In genomic region chr1:200925821-200926220, GRCh38 we compare ENCODE assay signal across 16 cellular contexts. TPM values are rescaled to one million over a fixed set of nuclear protein-coding genes. Genes with fewer than 3 reads are reported as not detected.
A peak's percentile ranks its signal among the peaks of the same experiment; 100 is the strongest.
DNase-seq lines count a peak whose midpoint lies in the region; ATAC-seq, FAIRE-seq and TF ChIP-seq lines count a peak whose summit lies in the region.
"Had no signal": no experiment of that assay in that cellular context is flagged by ENCODE, and none has a peak within 500 bp of the region (broad histone marks: within the 10 kb centered on the region; RNA-seq: fewer than 3 reads in every experiment).

No MANE protein-coding gene starts in this region.

- no peak overlapping the region for H3K4me3 Mint-ChIP-seq in activated naive CD4-positive, alpha-beta T cell treated with anti-CD3 and anti-CD28 coated beads for 36 hours
- H3K4me3 Mint-ChIP-seq in activated naive CD4-positive, alpha-beta T cell treated with anti-CD3 and anti-CD28 coated beads, Interleukin-2, amount 10 ng/mL, durations not matched to agents 7 days and 5 days: no peak overlapping the region
- no peak overlapping the region for H3K4me3 Mint-ChIP-seq in stimulated activated effector memory CD8-positive, alpha-beta T cell treated with anti-CD3 and anti-CD28 coated beads, Interleukin-12 subunit alpha, Interleukin-12 subunit beta, amount 100 ng/mL, for 72 hours

- in situ Hi-C loops in GM12878 (cut with MboI): no loop called here

- ATAC-seq in GM12878: peak; percentile 73
- peak; percentile 98 for ATAC-seq in stimulated activated effector memory CD8-positive, alpha-beta T cell treated with anti-CD3 and anti-CD28 coated beads, Interleukin-12 subunit alpha, Interleukin-12 subunit beta, amount 100 ng/mL, for 72 hours
- ATAC-seq in GM19328 (IDR thresholded peaks at IDR 0.05; ENCODE audit: unreplicated experiment): no peak
- ATAC-seq in GM21786 (IDR thresholded peaks at IDR 0.05; ENCODE audit: unreplicated experiment): no peak
- ATAC-seq: gastrocnemius medialis had no signal

- H3K27me3 Mint-ChIP-seq in activated naive CD4-positive, alpha-beta T cell treated with anti-CD3 and anti-CD28 coated beads for 36 hours (ENCODE audit: low read depth): peaks cover 5% of the 10 kb centered on the region
- H3K27me3 Mint-ChIP-seq in activated naive CD4-positive, alpha-beta T cell treated with anti-CD3 and anti-CD28 coated beads, Interleukin-2, amount 10 ng/mL, durations not matched to agents 7 days and 5 days: peaks cover 40% of the 10 kb centered on the region

- H3K9me3 ChIP-seq in GM12878 (replicated peaks; ENCODE audit: control insufficient read depth, insufficient read depth, low read length): no peaks in the 10 kb centered on the region; the same call in 2 of the 3 replicates
- H3K9me3 ChIP-seq: gastrocnemius medialis had no signal

- H4K20me1 ChIP-seq in GM12878 (ENCODE audit: control insufficient read depth, insufficient read depth): no peaks in the 10 kb centered on the region

- no peak for FAIRE-seq in GM12878 (lab: Jason Lieb, UNC)

- no peaks in the 10 kb centered on the region for H3K27me3 ChIP-seq in GM12878 (replicated peaks in 1 of 2; ENCODE audit: control insufficient read depth in 2 of 2, insufficient read depth in 2 of 2, low read length in 1 of 2)
- H3K27me3 ChIP-seq: dorsolateral prefrontal cortex, gastrocnemius medialis had no signal

- no peaks in the 10 kb centered on the region for H3K36me3 Mint-ChIP-seq in activated naive CD4-positive, alpha-beta T cell treated with anti-CD3 and anti-CD28 coated beads for 36 hours (ENCODE audit: low read depth)
- H3K36me3 Mint-ChIP-seq in activated naive CD4-positive, alpha-beta T cell treated with anti-CD3 and anti-CD28 coated beads, Interleukin-2, amount 10 ng/mL, durations not matched to agents 7 days and 5 days: no peaks in the 10 kb centered on the region
- no peaks in the 10 kb centered on the region for H3K36me3 Mint-ChIP-seq in stimulated activated effector memory CD8-positive, alpha-beta T cell treated with anti-CD3 and anti-CD28 coated beads, Interleukin-12 subunit alpha, Interleukin-12 subunit beta, amount 100 ng/mL, for 72 hours

- H3K4me1 ChIP-seq in GM12878 (ENCODE audit: control insufficient read depth, insufficient read depth, low read length): no peaks in the 10 kb centered on the region
- H3K4me1 ChIP-seq: gastrocnemius medialis had no signal

- no peak overlapping the region for H3K4me2 ChIP-seq in GM12878 (ENCODE audit: control insufficient read depth, insufficient read depth)

- TF ChIP-seq POLR2A in GM12878 (IDR thresholded peaks at IDR 0.05; ENCODE audit: low read depth, low read length): no peak

- TF ChIP-seq RAD21 in GM12878 (IDR thresholded peaks at IDR 0.05; ENCODE audit: insufficient read depth, low read depth, low read length): no peak

- no peak overlapping the region for H2AFZ ChIP-seq in GM12878 (ENCODE audit: control insufficient read depth, low read depth, low read length)

- H3K4me1 Mint-ChIP-seq in activated naive CD4-positive, alpha-beta T cell treated with anti-CD3 and anti-CD28 coated beads for 36 hours (ENCODE audit: low read depth): peaks cover 2% of the 10 kb centered on the region
- H3K4me1 Mint-ChIP-seq in activated naive CD4-positive, alpha-beta T cell treated with anti-CD3 and anti-CD28 coated beads, Interleukin-2, amount 10 ng/mL, durations not matched to agents 7 days and 5 days: peaks cover 9% of the 10 kb centered on the region
- peaks cover 6% of the 10 kb centered on the region for H3K4me1 Mint-ChIP-seq in stimulated activated effector memory CD8-positive, alpha-beta T cell treated with anti-CD3 and anti-CD28 coated beads, Interleukin-12 subunit alpha, Interleukin-12 subunit beta, amount 100 ng/mL, for 72 hours

- no peak overlapping the region for H3K27ac ChIP-seq in GM12878 (ENCODE audit: control insufficient read depth, insufficient read depth)
- H3K27ac ChIP-seq: dorsolateral prefrontal cortex, gastrocnemius medialis had no signal

- TF ChIP-seq EP300 in GM12878 (IDR thresholded peaks at IDR 0.05; ENCODE audit: borderline replicate concordance in 1 of 2, control insufficient read depth in 1 of 2, low read depth in 2 of 2, low read length in 2 of 2): no peak

- BruUV-seq in GM12878 (replicated peaks; lab: Mats Ljungman, UMichigan): no TSS peak

- H3K27ac Mint-ChIP-seq in activated naive CD4-positive, alpha-beta T cell treated with anti-CD3 and anti-CD28 coated beads for 36 hours: no peak overlapping the region
- no peak overlapping the region for H3K27ac Mint-ChIP-seq in activated naive CD4-positive, alpha-beta T cell treated with anti-CD3 and anti-CD28 coated beads, Interleukin-2, amount 10 ng/mL, durations not matched to agents 7 days and 5 days
- no peak overlapping the region for H3K27ac Mint-ChIP-seq in stimulated activated effector memory CD8-positive, alpha-beta T cell treated with anti-CD3 and anti-CD28 coated beads, Interleukin-12 subunit alpha, Interleukin-12 subunit beta, amount 100 ng/mL, for 72 hours

- no peaks in the 10 kb centered on the region for H3K36me3 ChIP-seq in GM12878 (ENCODE audit: control insufficient read depth in 2 of 2, insufficient read depth in 2 of 2, low read length in 1 of 2)
- H3K36me3 ChIP-seq: gastrocnemius medialis had no signal

- no peak overlapping the region for H3K9ac ChIP-seq in GM12878 (ENCODE audit: control insufficient read depth, insufficient read depth, low read length)

- no peaks in the 10 kb centered on the region for H3K9me3 Mint-ChIP-seq in activated naive CD4-positive, alpha-beta T cell treated with anti-CD3 and anti-CD28 coated beads for 36 hours
- H3K9me3 Mint-ChIP-seq in activated naive CD4-positive, alpha-beta T cell treated with anti-CD3 and anti-CD28 coated beads, Interleukin-2, amount 10 ng/mL, durations not matched to agents 7 days and 5 days: peaks cover under 1% of the 10 kb centered on the region
- H3K9me3 Mint-ChIP-seq in stimulated activated effector memory CD8-positive, alpha-beta T cell treated with anti-CD3 and anti-CD28 coated beads, Interleukin-12 subunit alpha, Interleukin-12 subunit beta, amount 100 ng/mL, for 72 hours: no peaks in the 10 kb centered on the region

- TF ChIP-seq CTCF in GM12878 (IDR thresholded peaks at IDR 0.05 in 2 of 3, conservative IDR thresholded peaks at IDR 0.05 in 1 of 3; ENCODE audit: control insufficient read depth in 2 of 3, extremely low read depth in 1 of 3, insufficient read depth in 1 of 3, low read depth in 3 of 3, low read length in 3 of 3): no peak

- WGBS in GM12878 (ENCODE audit: insufficient coverage, insufficient replicate concordance, low lambda C conversion rate, missing lambda C conversion rate): 38% methylated on average over 5 of the region's 5 CpGs

- H3K79me2 ChIP-seq in GM12878 (ENCODE audit: control insufficient read depth, insufficient read depth, low read length): no peaks in the 10 kb centered on the region

- SMC1A ChIA-PET in GM12878 (lab: Charles Lee; ENCODE audit: uncharacterized antibody, unreplicated experiment): no interaction called here

- H3K4me3 ChIP-seq in GM12878: no peak overlapping the region
- H3K4me3 ChIP-seq: dorsolateral prefrontal cortex, gastrocnemius medialis had no signal

- CTCF ChIA-PET in activated naive CD4-positive, alpha-beta T cell treated with anti-CD3 and anti-CD28 coated beads for 36 hours (lab: Charles Lee): interaction anchor here (1.0 kb wide), 1 partner anchor 10 kb away, joined by 7 read pairs; no protein-coding TSS in a partner anchor
- CTCF ChIA-PET in activated naive CD4-positive, alpha-beta T cell treated with anti-CD3 and anti-CD28 coated beads, Interleukin-2, amount 10 ng/mL, durations not matched to agents 7 days and 5 days (lab: Charles Lee): no interaction called here
- CTCF ChIA-PET in GM12878 (lab: Yijun Ruan, JAX): no interaction called here

- RAD21 ChIA-PET in GM12878 (lab: Charles Lee; ENCODE audit: unreplicated experiment): interaction anchor here (1.2 kb wide), 1 partner anchor 46 kb away, joined by 4 read pairs; no protein-coding TSS in a partner anchor

- intact Hi-C loops in activated naive CD4-positive, alpha-beta T cell treated with anti-CD3 and anti-CD28 coated beads for 36 hours (cut with micrococcal nuclease): loop anchor here (1.0 to 2.0 kb wide), 5 partner anchors 21 to 131 kb away; no protein-coding TSS in a partner anchor
- intact Hi-C loops in GM12878 (cut with micrococcal nuclease; ENCODE audit: unreplicated experiment): no loop called here

- POLR2A ChIA-PET in GM12878 (lab: Charles Lee): no interaction called here

- DNase-seq in activated naive CD4-positive, alpha-beta T cell treated with anti-CD3 and anti-CD28 coated beads for 36 hours: peak; percentile 32
- DNase-seq in activated naive CD4-positive, alpha-beta T cell treated with anti-CD3 and anti-CD28 coated beads, Interleukin-2, amount 10 ng/mL, durations not matched to agents 7 days and 5 days: no peak
- peak; percentile 55 for DNase-seq in NCI-H226
- DNase-seq in GM12878 (ENCODE audit: low read depth, low spot score): no peak
- no peak for DNase-seq in stimulated activated effector memory CD8-positive, alpha-beta T cell treated with anti-CD3 and anti-CD28 coated beads, Interleukin-12 subunit alpha, Interleukin-12 subunit beta, amount 100 ng/mL, for 72 hours (ENCODE audit: low spot score in 2 of 2)
- DNase-seq in SHP77 (lab: John Stamatoyannopoulos, UW): no peak
- DNase-seq: amniotic stem cell, DMS153, dorsolateral prefrontal cortex, gastrocnemius medialis, Karpas-422, kidney glomerular epithelial cell, NCI-H2171 treated with DMSO at 0.1 percent for 48 hours had no signal

RNA-seq across cellular contexts. Expression of gene INAVA, which starts 31.1 kb away (rescaled TPM):
- total RNA-seq in activated naive CD4-positive, alpha-beta T cell treated with anti-CD3 and anti-CD28 coated beads for 36 hours: not detected
- total RNA-seq in GM12878 (2013; cell fraction: nucleolus; rRNA removed): 50.9 and 53.6 TPM in 2 replicates
- total RNA-seq in GM12878 (2014; rRNA removed) (9.8 and 13.0 TPM in 2 replicates), GM12878 (2014; rRNA removed; fragmentation: Illumina TruSeq; extraction: Trizol) (3.9 and 4.4 TPM in 2 replicates), GM12878 (2021) (14.0 and 14.8 TPM in 2 replicates)
- polyA plus RNA-seq in GM12878 (2011; ENCODE audit: low read depth): 1.6 TPM
- polyA plus RNA-seq in GM12878 (2011; rRNA removed) (8.1 and 12.9 TPM in 2 replicates), GM12878 (2014; fragmentation: Illumina TruSeq; extraction: Trizol) (7.5 and 9.2 TPM in 2 replicates), GM12878 (2014; fragmentation: Nextera tagmentation; extraction: Ambion mirVana) (1 to 10 TPM; 7.0 to 9.9 TPM), GM12878 (2014; rRNA removed) (12.2 and 15.4 TPM in 2 replicates), GM12878 (2016; fragmentation: Nextera tagmentation; extraction: Ambion mirVana) (1 to 10 TPM; 3.6 to 5.3 TPM)
- polyA plus RNA-seq in GM12878 (2011; cell fraction: cytosol; rRNA removed): 18.6 and 22.9 TPM in 2 replicates
- polyA plus RNA-seq in GM12878 (2011; cell fraction: nucleus; rRNA removed): 40.8 and 44.8 TPM in 2 replicates
- 2.3 and 4.3 TPM in 2 replicates for polyA plus RNA-seq in GM12878 (2012)
- 8.8 and 10.5 TPM in 2 replicates for polyA minus RNA-seq in GM12878 (2011; rRNA and poly(A)+ RNA removed)
- polyA minus RNA-seq in GM12878 (2011; cell fraction: cytosol; rRNA and poly(A)+ RNA removed): 7.1 and 7.9 TPM in 2 replicates
- polyA minus RNA-seq in GM12878 (2011; cell fraction: nucleus; rRNA and poly(A)+ RNA removed): 7.9 and 9.5 TPM in 2 replicates
- total RNA-seq: OCI-LY7 had no signal

RNA-seq across cellular contexts. Expression of gene GPR25, which starts 53.0 kb away (rescaled TPM):
- not detected for total RNA-seq in activated naive CD4-positive, alpha-beta T cell treated with anti-CD3 and anti-CD28 coated beads for 36 hours
- 0.33 TPM in 1 of 2 replicates, not detected in the other for total RNA-seq in GM12878 (2013; cell fraction: nucleolus; rRNA removed)
- total RNA-seq in GM12878 (2014; rRNA removed) (not detected in 2 replicates), GM12878 (2014; rRNA removed; fragmentation: Illumina TruSeq; extraction: Trizol) (not detected in 2 replicates), GM12878 (2021) (not detected in 2 replicates)
- polyA plus RNA-seq in GM12878 (2011; ENCODE audit: low read depth): not detected
- polyA plus RNA-seq in GM12878 (2011; rRNA removed) (not detected in 2 replicates), GM12878 (2014; fragmentation: Illumina TruSeq; extraction: Trizol) (not detected in 2 replicates), GM12878 (2014; fragmentation: Nextera tagmentation; extraction: Ambion mirVana) (not detected), GM12878 (2014; rRNA removed) (not detected in 2 replicates), GM12878 (2016; fragmentation: Nextera tagmentation; extraction: Ambion mirVana) (not detected)
- 0.06 and 0.13 TPM in 2 replicates for polyA plus RNA-seq in GM12878 (2011; cell fraction: cytosol; rRNA removed)
- 0.42 TPM in 2 replicates for polyA plus RNA-seq in GM12878 (2011; cell fraction: nucleus; rRNA removed)
- polyA plus RNA-seq in GM12878 (2012): 0.18 and 0.22 TPM in 2 replicates
- not detected in 2 replicates for polyA minus RNA-seq in GM12878 (2011; rRNA and poly(A)+ RNA removed)
- polyA minus RNA-seq in GM12878 (2011; cell fraction: cytosol; rRNA and poly(A)+ RNA removed): not detected in 2 replicates
- 0.48 TPM in 1 of 2 replicates, not detected in the other for polyA minus RNA-seq in GM12878 (2011; cell fraction: nucleus; rRNA and poly(A)+ RNA removed)
- total RNA-seq: OCI-LY7 had no signal

Comparison
In these comparisons a context has a peak if more than half of its experiments do, and no peak if none do; other contexts are left out.
1. DNase-seq: peak in activated naive CD4-positive, alpha-beta T cell treated with anti-CD3 and anti-CD28 coated beads for 36 hours (single experiment) and NCI-H226 (single experiment); none in activated naive CD4-positive, alpha-beta T cell treated with anti-CD3 and anti-CD28 coated beads, Interleukin-2, amount 10 ng/mL, durations not matched to agents 7 days and 5 days (single experiment), GM12878 (single experiment), stimulated activated effector memory CD8-positive, alpha-beta T cell treated with anti-CD3 and anti-CD28 coated beads, Interleukin-12 subunit alpha, Interleukin-12 subunit beta, amount 100 ng/mL, for 72 hours (0 of 2) and SHP77 (0 of 2).
2. ATAC-seq: peak in GM12878 (single experiment) and stimulated activated effector memory CD8-positive, alpha-beta T cell treated with anti-CD3 and anti-CD28 coated beads, Interleukin-12 subunit alpha, Interleukin-12 subunit beta, amount 100 ng/mL, for 72 hours (single experiment); none in GM19328 (single experiment) and GM21786 (single experiment).
3. RNA of gene INAVA, which starts 31.1 kb away (total RNA-seq): 3.9 to 53.6 TPM in GM12878; not detected in activated naive CD4-positive, alpha-beta T cell treated with anti-CD3 and anti-CD28 coated beads for 36 hours; every median in the first group is over 4 times any median in the second.